Comparison of ENCODE assay signal across 32 cellular contexts in the genomic region with DNA sequence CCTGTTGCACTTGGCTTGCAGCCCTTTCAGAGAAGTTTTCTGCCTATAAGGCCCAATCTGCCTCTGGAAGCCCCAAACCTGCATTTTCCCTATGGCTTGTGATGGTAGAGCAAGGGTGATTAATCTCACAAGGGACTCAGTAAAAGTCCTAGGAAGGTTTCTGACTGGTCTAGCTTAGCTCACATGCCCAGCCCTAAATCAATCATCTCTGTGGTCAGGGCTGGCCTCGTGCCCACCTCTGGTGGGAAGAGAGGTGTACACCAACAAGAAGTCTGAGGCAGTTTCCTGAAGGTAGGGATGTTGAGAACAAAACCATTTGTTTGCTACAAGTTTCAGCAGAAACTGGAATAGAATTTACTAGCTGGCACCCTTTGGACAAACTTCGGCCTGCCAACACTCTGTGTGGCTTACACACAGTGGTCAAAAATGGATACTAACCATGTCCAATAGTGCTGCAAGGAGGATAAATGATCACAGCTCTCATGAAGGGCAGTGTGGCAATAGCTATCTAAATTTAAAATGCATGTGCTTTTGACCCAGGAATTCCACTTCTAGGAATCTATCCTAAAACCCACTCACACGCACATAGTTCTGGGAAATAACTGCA.
DNase-seq lines count a peak whose midpoint lies in the region; ATAC-seq, FAIRE-seq and TF ChIP-seq lines count a peak whose summit lies in the region.
"Had no signal": no experiment of that assay in that cellular context is flagged by ENCODE, and none has a peak within 500 bp of the region (broad histone marks: within the 10 kb centered on the region; RNA-seq: fewer than 3 reads in every experiment).

No MANE protein-coding gene starts in this region.

- TF ChIP-seq CTCF in choroid plexus epithelial cell (conservative IDR thresholded peaks at IDR 0.05; ENCODE audit: low read depth, low read length), result no peak
- no peak for TF ChIP-seq CTCF in keratinocyte (optimal IDR thresholded peaks at IDR 0.05 in 1 of 3, IDR thresholded peaks at IDR 0.05 in 1 of 3, conservative IDR thresholded peaks at IDR 0.05 in 1 of 3; ENCODE audit: extremely low read depth in 1 of 3, insufficient read depth in 2 of 3, low read length in 3 of 3)

- no peaks in the 10 kb centered on the region for H3K79me2 ChIP-seq in keratinocyte (ENCODE audit: control insufficient read depth, insufficient read depth, low read length)

- H3K9me3 ChIP-seq in keratinocyte (ENCODE audit: control insufficient read depth, low read depth, low read length), result no peaks in the 10 kb centered on the region
- H3K9me3 ChIP-seq: thoracic aorta had no signal

- H3K4me1 ChIP-seq in keratinocyte (ENCODE audit: control insufficient read depth, extremely low read depth, insufficient read depth, low read length), result peaks cover 18% of the 10 kb centered on the region

- H3K4me3 ChIP-seq in choroid plexus epithelial cell (ENCODE audit: low read depth, low read length) (no peak overlapping the region), keratinocyte (ENCODE audit: control insufficient read depth in 2 of 3, extremely low read depth in 1 of 3, insufficient read depth in 2 of 3, low read depth in 1 of 3, low read length in 3 of 3) (no peak overlapping the region)
- H3K4me3 ChIP-seq: thoracic aorta had no signal

- no peak for ATAC-seq in HG03378 (IDR thresholded peaks at IDR 0.05; ENCODE audit: unreplicated experiment)
- ATAC-seq: left cardiac atrium; natural killer cell treated with Interleukin-12 subunit alpha and Interleukin-12 subunit beta and Interleukin-15 and Interleukin-18, amount 100 ng/mL, for 72 hours; SK-N-SH treated with all-trans-retinoic acid at 6 μM for 48 hours; stimulated activated memory B cell treated with anti-CD40 and anti-IgM and Interleukin-4, amounts not matched to agents 10 μg/mL and 1 μg/mL and 100 μg/mL, for 72 hours had no signal

- H2AFZ ChIP-seq in keratinocyte (ENCODE audit: control insufficient read depth, low read length), result no peak overlapping the region

- H3K9ac ChIP-seq in keratinocyte (ENCODE audit: control insufficient read depth, extremely low read depth, insufficient read depth, low read length), result no peak overlapping the region
- H3K9ac ChIP-seq: KMS-11 had no signal

- no peak overlapping the region for H3K27ac ChIP-seq in keratinocyte (ENCODE audit: control insufficient read depth, insufficient read depth, low read length)
- H3K27ac ChIP-seq: KMS-11, thoracic aorta had no signal

- H4K20me1 ChIP-seq in keratinocyte (ENCODE audit: control insufficient read depth, extremely low read depth, insufficient read depth, low read length), result no peaks in the 10 kb centered on the region

- no peak overlapping the region for H3K4me2 ChIP-seq in keratinocyte (ENCODE audit: control insufficient read depth, extremely low read depth, insufficient read depth, low read depth, low read length)
- H3K4me2 ChIP-seq: KMS-11 had no signal

- DNase-seq in AG20443 (ENCODE audit: low spot score), result peak; percentile 61
- DNase-seq in OCI-M1 (lab: John Stamatoyannopoulos, UW), result peak; percentile 64
- peak; percentile 6 for DNase-seq in choroid plexus epithelial cell (ENCODE audit: low read depth)
- DNase-seq in keratinocyte (ENCODE audit: low read depth, low spot score), result peak; percentile 30
- no peak for DNase-seq in HCEC 1CT
- DNase-seq in NOMO-1 (lab: John Stamatoyannopoulos, UW; ENCODE audit: unreplicated experiment in 2 of 2), result no peak
- no peak for DNase-seq in GF-D8 (lab: John Stamatoyannopoulos, UW)
- DNase-seq: ACHN; activated B cell treated with CpG ODN at 0.5 μM for 24 hours; activated CD4-positive, alpha-beta memory T cell treated with anti-CD3 and anti-CD28 coated beads, Interleukin-2, amount 10 ng/mL, durations not matched to agents 7 days and 5 days; activated naive CD4-positive, alpha-beta T cell treated with Interleukin-2 at 50 U/mL for 16 hours; anterior cingulate cortex; CD4-positive, CD25-positive, alpha-beta regulatory T cell; DMS 273 treated with DMSO at 0.1 percent for 48 hours; endodermal cell; GDM1; GOT3; left cardiac atrium; NCI-H1092; NCI-H2029 treated with DMSO at 0.1 percent for 48 hours; NCI-H446; posterior cingulate gyrus; RPMI8226; T1000 had no signal

- dilution Hi-C loops in keratinocyte (cut with MboI; ENCODE audit: extremely low pct_ligation_motif_present, low sequenced_read_pairs), result no loop called here

- peak; percentile 82 for FAIRE-seq in keratinocyte (lab: Jason Lieb, UNC)
- FAIRE-seq: frontal cortex, GM12891 had no signal

- peaks cover 16% of the 10 kb centered on the region for H3K27me3 ChIP-seq in keratinocyte (ENCODE audit: control insufficient read depth, extremely low read depth, insufficient read depth, low read length)

- H3K9me1 ChIP-seq in keratinocyte (ENCODE audit: control insufficient read depth, extremely low read depth, insufficient read depth, low read length), result no peaks in the 10 kb centered on the region

- H3K36me3 ChIP-seq in keratinocyte (ENCODE audit: control insufficient read depth in 2 of 2, extremely low read depth in 1 of 2, insufficient read depth in 2 of 2, low read length in 2 of 2), result no peaks in the 10 kb centered on the region
- H3K36me3 ChIP-seq: thoracic aorta had no signal

Comparison
In these comparisons a context has a peak if more than half of its experiments do, and no peak if none do; other contexts are left out.
1. DNase-seq: peak in AG20443 (single experiment), OCI-M1 (single experiment), choroid plexus epithelial cell (single experiment) and keratinocyte (single experiment); none in HCEC 1CT (single experiment), NOMO-1 (0 of 2) and GF-D8 (single experiment).